In genomic region chr11:3147257-3147619, GRCh38 we compare ENCODE assay signal across 19 cellular contexts. TPM values are rescaled to one million over a fixed set of nuclear protein-coding genes. Genes with fewer than 3 reads are reported as not detected.
DNase-seq lines count a peak whose midpoint lies in the region; ATAC-seq and TF ChIP-seq lines count a peak whose summit lies in the region.
"Had no signal": no experiment of that assay in that cellular context is flagged by ENCODE, and none has a peak within 500 bp of the region (broad histone marks: within the 10 kb centered on the region; RNA-seq: fewer than 3 reads in every experiment).

No MANE protein-coding gene starts in this region.

- H3K4me3 Mint-ChIP-seq in activated CD8-positive, alpha-beta T cell treated with anti-CD3 and anti-CD28 coated beads, Interleukin-2, amount 10 ng/mL, durations not matched to agents 7 days and 5 days: no peak overlapping the region
- H3K4me3 Mint-ChIP-seq: CD4-positive, alpha-beta T cell; nephron progenitor cell; T-cell had no signal

- TF ChIP-seq CTCF in esophagus squamous epithelium (IDR thresholded peaks at IDR 0.05): no peak
- TF ChIP-seq CTCF in thoracic aorta (IDR thresholded peaks at IDR 0.05): peak; percentile 7

- peak overlapping the region in 3 of 4 donors; percentile 13 to 39 (median 30) for H3K27ac ChIP-seq in esophagus squamous epithelium
- peak overlapping the region; percentile 10 to 58 for H3K27ac ChIP-seq in mucosa of rectum (ENCODE audit: low read depth in 2 of 2, low read length in 2 of 2)
- peak overlapping the region; percentile 92 to 95 for H3K27ac ChIP-seq in thoracic aorta
- H3K27ac ChIP-seq: lower lobe of right lung, VCaP had no signal

- CTCF ChIA-PET in activated CD8-positive, alpha-beta T cell treated with anti-CD3 and anti-CD28 coated beads, Interleukin-2, amount 10 ng/mL, durations not matched to agents 7 days and 5 days (lab: Charles Lee): no interaction called here

- H3K4me1 Mint-ChIP-seq in activated CD8-positive, alpha-beta T cell treated with anti-CD3 and anti-CD28 coated beads, Interleukin-2, amount 10 ng/mL, durations not matched to agents 7 days and 5 days (ENCODE audit: low read depth): no peaks in the 10 kb centered on the region

- no peaks in the 10 kb centered on the region for H3K9me3 ChIP-seq in esophagus squamous epithelium
- H3K9me3 ChIP-seq in mucosa of rectum (ENCODE audit: control insufficient read depth in 2 of 2, low read length in 2 of 2): no peaks in the 10 kb centered on the region
- no peaks in the 10 kb centered on the region for H3K9me3 ChIP-seq in thoracic aorta
- H3K9me3 ChIP-seq: lower lobe of right lung, stomach had no signal

- peak; percentile 55 for ATAC-seq in thoracic aorta (ENCODE audit: insufficient number of reproducible peaks, low FRiP score, low read depth)
- no peak for ATAC-seq in HG02970 (IDR thresholded peaks at IDR 0.05; ENCODE audit: low FRiP score, unreplicated experiment)
- ATAC-seq in HG03442 (IDR thresholded peaks at IDR 0.05; ENCODE audit: unreplicated experiment): no peak
- ATAC-seq in GM19395 (IDR thresholded peaks at IDR 0.05; ENCODE audit: unreplicated experiment): no peak
- ATAC-seq in activated CD8-positive, alpha-beta T cell treated with anti-CD3 and anti-CD28 coated beads, Interleukin-2, amount 10 ng/mL, durations not matched to agents 7 days and 5 days: no peak
- ATAC-seq: esophagus mucosa, T-cell had no signal

- H3K9me3 Mint-ChIP-seq in activated CD8-positive, alpha-beta T cell treated with anti-CD3 and anti-CD28 coated beads, Interleukin-2, amount 10 ng/mL, durations not matched to agents 7 days and 5 days (ENCODE audit: insufficient read depth): no peaks in the 10 kb centered on the region
- H3K9me3 Mint-ChIP-seq: CD4-positive, alpha-beta T cell; nephron progenitor cell; T-cell had no signal

- H3K9ac ChIP-seq in mucosa of rectum (ENCODE audit: low read depth in 1 of 2, low read length in 2 of 2): no peak overlapping the region

- no peak for TF ChIP-seq POLR2A in esophagus squamous epithelium (IDR thresholded peaks at IDR 0.05)

- H3K27me3 ChIP-seq in esophagus squamous epithelium: no peaks in the 10 kb centered on the region
- no peaks in the 10 kb centered on the region for H3K27me3 ChIP-seq in mucosa of rectum (ENCODE audit: control insufficient read depth in 2 of 2, insufficient read depth in 2 of 2, low read length in 2 of 2)
- H3K27me3 ChIP-seq in thoracic aorta (replicated peaks; ENCODE audit: insufficient read depth): no peaks in the 10 kb centered on the region
- H3K27me3 ChIP-seq: stomach had no signal

- peaks cover 0 to 83% (median 10%) of the 10 kb centered on the region in 3 donors for H3K4me1 ChIP-seq in esophagus squamous epithelium
- peaks cover 24 to 32% of the 10 kb centered on the region in 2 donors for H3K4me1 ChIP-seq in mucosa of rectum (ENCODE audit: control insufficient read depth in 2 of 2, insufficient read depth in 2 of 2, low read length in 2 of 2)
- H3K4me1 ChIP-seq in thoracic aorta (ENCODE audit: control insufficient read depth in 1 of 2, low read depth in 2 of 2): peaks cover 34 to 74% of the 10 kb centered on the region in 2 donors

- DNase-seq in M059J (ENCODE audit: low read depth): peak; percentile 59
- no peak for DNase-seq in esophagus squamous epithelium (lab: John Stamatoyannopoulos, UW)
- peak; percentile 43 for DNase-seq in thoracic aorta (ENCODE audit: low spot score)
- no peak for DNase-seq in activated CD8-positive, alpha-beta T cell treated with anti-CD3 and anti-CD28 coated beads, Interleukin-2, amount 10 ng/mL, durations not matched to agents 7 days and 5 days
- DNase-seq: activated CD8-positive, alpha-beta memory T cell treated with anti-CD3 and anti-CD28 coated beads for 24 hours; activated effector memory CD4-positive, alpha-beta T cell treated with anti-CD3 and anti-CD28 coated beads, Interleukin-2, amount 50 U/mL, for 16 hours; CD4-positive, alpha-beta T cell; lower lobe of right lung; NCI-H187 treated with DMSO at 0.1 percent for 48 hours; NCI-H510A; nephron progenitor cell; stomach; T-cell had no signal

- no CpG with 5 or more reads among the region's 17 CpGs for WGBS in esophagus squamous epithelium, 2 donors

- no peaks in the 10 kb centered on the region for H3K36me3 Mint-ChIP-seq in activated CD8-positive, alpha-beta T cell treated with anti-CD3 and anti-CD28 coated beads, Interleukin-2, amount 10 ng/mL, durations not matched to agents 7 days and 5 days (ENCODE audit: low read depth)
- H3K36me3 Mint-ChIP-seq: T-cell had no signal

- no peaks in the 10 kb centered on the region for H3K27me3 Mint-ChIP-seq in activated CD8-positive, alpha-beta T cell treated with anti-CD3 and anti-CD28 coated beads, Interleukin-2, amount 10 ng/mL, durations not matched to agents 7 days and 5 days (ENCODE audit: low read depth)
- H3K27me3 Mint-ChIP-seq: CD4-positive, alpha-beta T cell had no signal

- H3K27ac Mint-ChIP-seq in activated CD8-positive, alpha-beta T cell treated with anti-CD3 and anti-CD28 coated beads, Interleukin-2, amount 10 ng/mL, durations not matched to agents 7 days and 5 days: no peak overlapping the region
- H3K27ac Mint-ChIP-seq: CD4-positive, alpha-beta T cell; nephron progenitor cell; T-cell had no signal

- H3K36me3 ChIP-seq in esophagus squamous epithelium (peaks cover 0 to 39% (median 0%) of the 10 kb centered on the region in 3 donors), mucosa of rectum (ENCODE audit: control insufficient read depth in 2 of 2, insufficient read depth in 2 of 2, low read length in 2 of 2) (peaks cover 0 to 3% of the 10 kb centered on the region in 2 donors), thoracic aorta (peaks cover 3% of the 10 kb centered on the region)

- intact Hi-C loops in esophagus squamous epithelium (cut with DNase I): no loop called here

- no peak overlapping the region for H3K4me3 ChIP-seq in esophagus squamous epithelium
- H3K4me3 ChIP-seq in mucosa of rectum (ENCODE audit: low read length in 2 of 2): no peak overlapping the region
- peak overlapping the region; percentile 55 for H3K4me3 ChIP-seq in thoracic aorta
- H3K4me3 ChIP-seq: lower lobe of right lung, stomach had no signal

- POLR2A ChIA-PET in activated CD8-positive, alpha-beta T cell treated with anti-CD3 and anti-CD28 coated beads, Interleukin-2, amount 10 ng/mL, durations not matched to agents 7 days and 5 days (lab: Charles Lee): no interaction called here

RNA-seq across cellular contexts. Expression of gene OSBPL5, which starts 17.9 kb away (rescaled TPM):
- total RNA-seq in M059J (2014; rRNA removed; shearing (Covaris generic)): 3.6 and 5.0 TPM in 2 replicates
- 10 to 100 TPM; 11.9 to 30.9 (median 17.9) TPM for total RNA-seq in esophagus squamous epithelium
- total RNA-seq in thoracic aorta: 100 to 1,000 TPM in 1 of 2 donors, 10 to 100 TPM in 1; 99.9 to 121 TPM
- 10 to 100 TPM; 10.1 to 11.0 TPM for total RNA-seq in activated CD8-positive, alpha-beta T cell treated with anti-CD3 and anti-CD28 coated beads, Interleukin-2, amount 10 ng/mL, durations not matched to agents 7 days and 5 days

Comparison
In these comparisons a context has a peak if more than half of its experiments do, and no peak if none do; other contexts are left out.
1. DNase-seq: peak in M059J (single experiment) and thoracic aorta (single experiment); none in esophagus squamous epithelium (single experiment) and activated CD8-positive, alpha-beta T cell treated with anti-CD3 and anti-CD28 coated beads, Interleukin-2, amount 10 ng/mL, durations not matched to agents 7 days and 5 days (single experiment).
2. H3K27ac ChIP-seq: peak in every context shown above with its lines; median percentile 94 in thoracic aorta; 34 in mucosa of rectum; 30 in esophagus squamous epithelium.